2 cellular contexts compared by ENCODE assay signal in the genomic region with DNA sequence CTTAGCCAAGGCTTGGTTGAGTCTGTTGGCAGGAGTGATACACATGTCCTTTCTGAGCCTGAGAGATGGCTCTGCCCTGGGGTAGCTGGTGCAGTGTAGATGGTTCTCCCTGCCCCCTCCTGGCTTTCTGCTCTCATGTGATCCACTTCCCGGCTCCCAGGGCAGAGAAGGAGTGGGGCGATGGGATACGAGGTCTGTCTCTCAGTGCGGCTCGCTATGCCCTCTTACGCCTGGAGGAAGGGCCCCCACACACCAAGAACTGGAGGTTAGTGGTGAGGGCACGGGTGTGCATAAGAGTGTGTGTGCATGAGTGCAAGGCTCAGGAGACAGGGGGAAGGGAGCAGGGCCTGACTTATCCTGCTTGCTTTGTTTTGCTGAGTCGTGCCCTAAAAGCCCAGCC.
A peak's percentile ranks its signal among the peaks of the same experiment; 100 is the strongest.
TF ChIP-seq lines count a peak whose summit lies in the region.

No MANE protein-coding gene starts in this region.

TF ChIP-seq in IMR-90, 13 proteins besides CTCF, POLR2A, EP300 and RAD21:
- TF ChIP-seq CEBPB (IDR thresholded peaks at IDR 0.05; ENCODE audit: low read depth, low read length) (no peak), CHD1 (IDR thresholded peaks at IDR 0.05; ENCODE audit: low read depth, low read length) (no peak), BHLHE40 (IDR thresholded peaks at IDR 0.05; ENCODE audit: low read depth, low read length) (no peak), MAZ (IDR thresholded peaks at IDR 0.05; ENCODE audit: borderline replicate concordance, low read depth, low read length) (no peak), RCOR1 (IDR thresholded peaks at IDR 0.05; ENCODE audit: insufficient replicate concordance, low read length) (no peak), FOS (IDR thresholded peaks at IDR 0.05; ENCODE audit: low read depth, low read length) (no peak), NFE2L2 (IDR thresholded peaks at IDR 0.05; ENCODE audit: low read depth, low read length) (no peak), ELK1 (IDR thresholded peaks at IDR 0.05; ENCODE audit: borderline replicate concordance, low read depth, low read length) (no peak), RFX5 (IDR thresholded peaks at IDR 0.05; ENCODE audit: low read depth, low read length) (no peak), USF2 (IDR thresholded peaks at IDR 0.05; ENCODE audit: low read depth, low read length) (no peak), MXI1 (IDR thresholded peaks at IDR 0.05; ENCODE audit: borderline replicate concordance, low read depth, low read length) (no peak), SMC3 (IDR thresholded peaks at IDR 0.05; ENCODE audit: low read depth, low read length) (no peak), MAFK (IDR thresholded peaks at IDR 0.05; ENCODE audit: low read depth, low read length) (no peak)

TF ChIP-seq in H1, 55 proteins besides CTCF, POLR2A, EP300 and RAD21:
- TF ChIP-seq TAF1 (IDR thresholded peaks at IDR 0.05; ENCODE audit: low read depth, low read length) (no peak), CEBPB (IDR thresholded peaks at IDR 0.05; ENCODE audit: low read depth, low read length) (no peak), BACH1 (IDR thresholded peaks at IDR 0.05; ENCODE audit: low read length) (0 out of 2 replicates have a peak, but pooled peaks have one; percentile 28)
TF ChIP-seq in H1: peak in this region for 1.
